ENCODE assay signal across 1 cellular context in genomic region chr2:121707344-121707919, GRCh38.
TF ChIP-seq lines count a peak whose summit lies in the region.

No MANE protein-coding gene starts in this region.

TF ChIP-seq in HepG2, 621 proteins besides CTCF, POLR2A, EP300 and RAD21 (continued from another document and continues in another):
- TF ChIP-seq ARID4A (CRISPR knock-in tag; IDR thresholded peaks at IDR 0.05; ENCODE audit: borderline replicate concordance) (peak; percentile 50; the same call in 1 of the 2 replicates), TFDP1 (CRISPR knock-in tag; IDR thresholded peaks at IDR 0.05; ENCODE audit: borderline replicate concordance) (no peak), TEAD3 (CRISPR knock-in tag; optimal IDR thresholded peaks at IDR 0.05; ENCODE audit: borderline replicate concordance) (peak; percentile 81), ZNF558 (CRISPR knock-in tag; IDR thresholded peaks at IDR 0.05; ENCODE audit: borderline replicate concordance) (no peak), ZNF777 (CRISPR knock-in tag; IDR thresholded peaks at IDR 0.05) (no peak), KLF12 (CRISPR knock-in tag; IDR thresholded peaks at IDR 0.05; ENCODE audit: borderline replicate concordance) (no peak), FOXO1 (CRISPR knock-in tag; IDR thresholded peaks at IDR 0.05) (peak; percentile 20; the same call in 1 of the 2 replicates), ATM (IDR thresholded peaks at IDR 0.05; ENCODE audit: borderline replicate concordance) (no peak), ZFP91 (CRISPR knock-in tag; IDR thresholded peaks at IDR 0.05; ENCODE audit: borderline replicate concordance) (no peak), ZNF768 (CRISPR knock-in tag; IDR thresholded peaks at IDR 0.05) (no peak), ZNF577 (CRISPR knock-in tag; IDR thresholded peaks at IDR 0.05; ENCODE audit: borderline replicate concordance, low read depth) (no peak), MXD3 (CRISPR knock-in tag; IDR thresholded peaks at IDR 0.05) (no peak), NCOA5 (CRISPR knock-in tag; IDR thresholded peaks at IDR 0.05) (no peak), LCORL (IDR thresholded peaks at IDR 0.05) (no peak), LCORL (CRISPR knock-in tag; IDR thresholded peaks at IDR 0.05) (peak; percentile 68), HIC2 (CRISPR knock-in tag; IDR thresholded peaks at IDR 0.05; ENCODE audit: low read depth) (no peak), ZNF274 (CRISPR knock-in tag; IDR thresholded peaks at IDR 0.05) (no peak), ZNF703 (CRISPR knock-in tag; IDR thresholded peaks at IDR 0.05; ENCODE audit: borderline replicate concordance) (no peak), ZFAT (CRISPR knock-in tag; conservative IDR thresholded peaks at IDR 0.05) (no peak), GABPB1 (CRISPR knock-in tag; IDR thresholded peaks at IDR 0.05) (peak; percentile 28; the same call in 1 of the 2 replicates), HBP1 (CRISPR knock-in tag; IDR thresholded peaks at IDR 0.05; ENCODE audit: low read depth) (0 out of 2 replicates have a peak, but pooled peaks have one; percentile 41), TP53 (CRISPR knock-in tag; conservative IDR thresholded peaks at IDR 0.05) (no peak), POGZ (CRISPR knock-in tag; IDR thresholded peaks at IDR 0.05) (no peak), MIXL1 (CRISPR knock-in tag; IDR thresholded peaks at IDR 0.05) (no peak), HINFP (CRISPR knock-in tag; IDR thresholded peaks at IDR 0.05; ENCODE audit: low read depth) (no peak), RBFOX2 (IDR thresholded peaks at IDR 0.05; ENCODE audit: low read depth, low read length) (no peak), MEIS2 (CRISPR knock-in tag; IDR thresholded peaks at IDR 0.05) (no peak), ATAD3A (CRISPR knock-in tag; IDR thresholded peaks at IDR 0.05) (no peak), ZSCAN12 (CRISPR knock-in tag; IDR thresholded peaks at IDR 0.05) (no peak), ZNF83 (CRISPR knock-in tag; IDR thresholded peaks at IDR 0.05; ENCODE audit: borderline replicate concordance) (no peak), ZNF382 (CRISPR knock-in tag; IDR thresholded peaks at IDR 0.05; ENCODE audit: borderline replicate concordance) (no peak), RBM22 (optimal IDR thresholded peaks at IDR 0.05; ENCODE audit: low read length) (no peak), CENPT (CRISPR knock-in tag; IDR thresholded peaks at IDR 0.05; ENCODE audit: low read depth) (no peak), KLF16 (CRISPR knock-in tag; IDR thresholded peaks at IDR 0.05) (0 out of 4 replicates have a peak, but pooled peaks of 1 of the 2 experiments have one; percentile 53), NR1H2 (CRISPR knock-in tag; IDR thresholded peaks at IDR 0.05; ENCODE audit: borderline replicate concordance, low read depth) (no peak), RFX5 (IDR thresholded peaks at IDR 0.05; ENCODE audit: low read depth, low read length) (no peak), MYPOP (CRISPR knock-in tag; IDR thresholded peaks at IDR 0.05) (no peak), SATB2 (CRISPR knock-in tag; IDR thresholded peaks at IDR 0.05) (no peak), ATF1 (CRISPR knock-in tag; IDR thresholded peaks at IDR 0.05) (no peak), ZNF549 (CRISPR knock-in tag; IDR thresholded peaks at IDR 0.05) (no peak), MED1 (CRISPR knock-in tag; IDR thresholded peaks at IDR 0.05) (peak; percentile 59; the same call in 1 of the 2 replicates), ZNF790 (CRISPR knock-in tag; IDR thresholded peaks at IDR 0.05; ENCODE audit: borderline replicate concordance) (no peak), ZBTB2 (CRISPR knock-in tag; IDR thresholded peaks at IDR 0.05; ENCODE audit: low read depth) (no peak), ZNF44 (CRISPR knock-in tag; IDR thresholded peaks at IDR 0.05) (no peak), ZEB1 (IDR thresholded peaks at IDR 0.05; ENCODE audit: insufficient replicate concordance, low read depth) (no peak), SCMH1 (CRISPR knock-in tag; IDR thresholded peaks at IDR 0.05; ENCODE audit: borderline replicate concordance) (no peak), PAWR (CRISPR knock-in tag; IDR thresholded peaks at IDR 0.05; ENCODE audit: borderline replicate concordance) (no peak), PITX1 (CRISPR knock-in tag; IDR thresholded peaks at IDR 0.05) (no peak), KMT2B (CRISPR knock-in tag; IDR thresholded peaks at IDR 0.05) (no peak), HOXA3 (CRISPR knock-in tag; IDR thresholded peaks at IDR 0.05) (peak; percentile 58), SPEN (CRISPR knock-in tag; IDR thresholded peaks at IDR 0.05; ENCODE audit: low read depth) (no peak), ZNF232 (CRISPR knock-in tag; IDR thresholded peaks at IDR 0.05; ENCODE audit: borderline replicate concordance) (no peak), TBX2 (CRISPR knock-in tag; IDR thresholded peaks at IDR 0.05; ENCODE audit: borderline replicate concordance) (peak; percentile 75), ZNF776 (CRISPR knock-in tag; IDR thresholded peaks at IDR 0.05) (no peak), ZNF800 (CRISPR knock-in tag; IDR thresholded peaks at IDR 0.05) (no peak), ZNF572 (CRISPR knock-in tag; IDR thresholded peaks at IDR 0.05) (no peak), ZNF773 (CRISPR knock-in tag; IDR thresholded peaks at IDR 0.05; ENCODE audit: borderline replicate concordance) (no peak)
